In genomic region chr7:105438847-105439173, GRCh38 we compare ENCODE assay signal across 17 cellular contexts. TPM values are rescaled to one million over a fixed set of nuclear protein-coding genes. Genes with fewer than 3 reads are reported as not detected.
DNase-seq lines count a peak whose midpoint lies in the region; ATAC-seq and TF ChIP-seq lines count a peak whose summit lies in the region.
"Had no signal": no experiment of that assay in that cellular context is flagged by ENCODE, and none has a peak within 500 bp of the region (broad histone marks: within the 10 kb centered on the region; RNA-seq: fewer than 3 reads in every experiment).

No MANE protein-coding gene starts in this region.

- H3K27ac ChIP-seq in PC-3 (ENCODE audit: low read length) (0 out of 2 replicates have a peak overlapping the region, but pooled peaks have one; percentile 59), epithelial cell of prostate (peak overlapping the region; percentile 91), neuronal stem cell (replicated peaks; ENCODE audit: low read length) (no peak overlapping the region), colonic mucosa (no peak overlapping the region)
- H3K27ac ChIP-seq: thyroid gland had no signal

- no peak for DNase-seq in Calu3
- DNase-seq in PC-3, result no peak
- no peak for DNase-seq in epithelial cell of prostate (ENCODE audit: low read depth, low spot score)
- no peak for DNase-seq in neuronal stem cell (ENCODE audit: low spot score)
- no peak for DNase-seq in SKM-1 treated with dmso at 0.1 percent for 144 hours (lab: John Stamatoyannopoulos, UW; ENCODE audit: unreplicated experiment)
- no peak for DNase-seq in colonic mucosa
- DNase-seq: activated CD4-positive, alpha-beta T cell treated with anti-CD3 and anti-CD28 coated beads for 1 hour; CD8-positive, alpha-beta T cell; cortex of kidney; naive thymus-derived CD8-positive, alpha-beta T cell; NCI-H2107; NK-92 treated with Interleukin-12 subunit alpha and Interleukin-12 subunit beta, amount 100 ng/mL, for 24 hours; posterior cingulate gyrus; stimulated activated naive CD4-positive, alpha-beta T cell treated with Interleukin-2 at 50 U/mL for 16 hours had no signal

- H3K4me1 Mint-ChIP-seq in Calu3 (ENCODE audit: low read depth, unreplicated experiment), result peaks cover 30% of the 10 kb centered on the region
- H3K4me1 Mint-ChIP-seq: naive thymus-derived CD8-positive, alpha-beta T cell had no signal

- no peak overlapping the region for H3K4ac ChIP-seq in neuronal stem cell (ENCODE audit: low read length)

- no peaks in the 10 kb centered on the region for H3K36me3 ChIP-seq in PC-3 (ENCODE audit: low read depth, low read length)
- no peaks in the 10 kb centered on the region for H3K36me3 ChIP-seq in neuronal stem cell (replicated peaks in 1 of 2; ENCODE audit: control insufficient read depth in 2 of 2, insufficient read depth in 2 of 2, low read length in 2 of 2)
- H3K36me3 ChIP-seq in colonic mucosa, result no peaks in the 10 kb centered on the region
- H3K36me3 ChIP-seq: thyroid gland had no signal

- BruUV-seq in Calu3 (replicated peaks; lab: Mats Ljungman, UMichigan), result no TSS peak
- BruUV-seq in PC-3 (replicated peaks; lab: Mats Ljungman, UMichigan), result no TSS peak

- no CpG with 5 or more reads among the region's 5 CpGs for WGBS in neuronal stem cell (ENCODE audit: extremely low coverage in 2 of 2, insufficient read length in 2 of 2, insufficient replicate concordance in 1 of 2), 2 donors

- H3K9me3 ChIP-seq in PC-3 (ENCODE audit: low read length) (no peaks in the 10 kb centered on the region), neuronal stem cell (replicated peaks in 1 of 2; ENCODE audit: control insufficient read depth in 2 of 2, insufficient read depth in 1 of 2, low read depth in 1 of 2, low read length in 2 of 2) (no peaks in the 10 kb centered on the region), colonic mucosa (no peaks in the 10 kb centered on the region)
- H3K9me3 ChIP-seq: thyroid gland had no signal

- POLR2A ChIA-PET in PC-3 (lab: Charles Lee; ENCODE audit: unreplicated experiment), result interaction anchor here (0.5 kb wide), 1 partner anchor 76 kb away, joined by 3 read pairs; no protein-coding TSS in a partner anchor

- H3K4me3 Mint-ChIP-seq in Calu3 (ENCODE audit: low read depth, unreplicated experiment), result peak overlapping the region; percentile 16
- H3K4me3 Mint-ChIP-seq: CD8-positive, alpha-beta T cell; naive thymus-derived CD8-positive, alpha-beta T cell had no signal

- peak overlapping the region; percentile 89; the same call in 1 of the 2 replicates for H2AFZ ChIP-seq in PC-3 (ENCODE audit: low read length)
- H2AFZ ChIP-seq in neuronal stem cell (ENCODE audit: low read length), result peak overlapping the region; percentile 43

- H3K18ac ChIP-seq in neuronal stem cell (ENCODE audit: low read length), result no peak overlapping the region

- H2BK5ac ChIP-seq in neuronal stem cell (ENCODE audit: low read length), result no peak overlapping the region

- H2AK5ac ChIP-seq in neuronal stem cell (ENCODE audit: low read depth, low read length), result no peak overlapping the region

- no peak overlapping the region for H4K8ac ChIP-seq in neuronal stem cell (ENCODE audit: low read depth, low read length)

- no peak overlapping the region for H2BK12ac ChIP-seq in neuronal stem cell (ENCODE audit: low read length)

- H3K79me2 ChIP-seq in PC-3 (ENCODE audit: low read length), result no peaks in the 10 kb centered on the region

- CTCF ChIA-PET in Calu3 (lab: Charles Lee) (interaction anchor here (0.5 to 1.2 kb wide), 3 partner anchors 62 to 92 kb away, joined by 3 to 9 read pairs (median 5); no protein-coding TSS in a partner anchor), PC-3 (lab: Charles Lee) (interaction anchor here (0.6 to 1.2 kb wide), 2 partner anchors 7 to 9 kb away, joined by 3 to 5 read pairs; no protein-coding TSS in a partner anchor)

- peak overlapping the region; percentile 71 for H3K27ac Mint-ChIP-seq in Calu3 (ENCODE audit: unreplicated experiment)
- H3K27ac Mint-ChIP-seq: CD8-positive, alpha-beta T cell; naive thymus-derived CD8-positive, alpha-beta T cell had no signal

- no peaks in the 10 kb centered on the region for H3K9me2 ChIP-seq in PC-3 (replicated peaks; ENCODE audit: low read length)

- H2BK15ac ChIP-seq in neuronal stem cell (ENCODE audit: low read length), result no peak overlapping the region

- no peaks in the 10 kb centered on the region for H3K36me3 Mint-ChIP-seq in Calu3 (ENCODE audit: insufficient read depth, unreplicated experiment)
- H3K36me3 Mint-ChIP-seq: CD8-positive, alpha-beta T cell; naive thymus-derived CD8-positive, alpha-beta T cell had no signal

- no peak overlapping the region for H4K91ac ChIP-seq in neuronal stem cell (ENCODE audit: low read depth, low read length, poor library complexity)

- intact Hi-C loops in Calu3 (cut with micrococcal nuclease; ENCODE audit: unreplicated experiment) (loop anchor here (5.0 kb wide), 1 partner anchor 37 kb away; no protein-coding TSS in a partner anchor), PC-3 (cut with micrococcal nuclease) (loop anchor here (10.0 kb wide), 1 partner anchor 46 kb away; no protein-coding TSS in a partner anchor), colonic mucosa (cut with DNase I) (no loop called here)

- H3K27me3 Mint-ChIP-seq in Calu3 (ENCODE audit: unreplicated experiment), result no peaks in the 10 kb centered on the region
- H3K27me3 Mint-ChIP-seq: naive thymus-derived CD8-positive, alpha-beta T cell had no signal

- H3K4me3 ChIP-seq in PC-3 (ENCODE audit: low read length) (no peak overlapping the region), neuronal stem cell (ENCODE audit: low read length in 2 of 2) (no peak overlapping the region), colonic mucosa (no peak overlapping the region)
- H3K4me3 ChIP-seq: thyroid gland had no signal

- ATAC-seq in PC-3, result no peak
- ATAC-seq in GM21576 (IDR thresholded peaks at IDR 0.05; ENCODE audit: unreplicated experiment), result no peak
- ATAC-seq in HG03571 (IDR thresholded peaks at IDR 0.05; ENCODE audit: unreplicated experiment), result no peak
- ATAC-seq: CD8-positive, alpha-beta T cell; naive thymus-derived CD8-positive, alpha-beta T cell had no signal

- no peaks in the 10 kb centered on the region for H3K9me3 Mint-ChIP-seq in Calu3 (ENCODE audit: low read depth, unreplicated experiment)
- H3K9me3 Mint-ChIP-seq: CD8-positive, alpha-beta T cell; naive thymus-derived CD8-positive, alpha-beta T cell had no signal

- H3K27me3 ChIP-seq in PC-3 (ENCODE audit: low read length) (no peaks in the 10 kb centered on the region), neuronal stem cell (ENCODE audit: control insufficient read depth in 3 of 3, insufficient read depth in 3 of 3, low read depth in 1 of 3, low read length in 3 of 3) (no peaks in the 10 kb centered on the region), colonic mucosa (no peaks in the 10 kb centered on the region)
- H3K27me3 ChIP-seq: thyroid gland had no signal

- H3K79me1 ChIP-seq in neuronal stem cell (ENCODE audit: low read depth, low read length), result no peaks in the 10 kb centered on the region

- H3K14ac ChIP-seq in neuronal stem cell (ENCODE audit: low read length), result no peak overlapping the region

- H3K4me1 ChIP-seq in PC-3 (ENCODE audit: insufficient read depth, low read length), result peaks cover 8% of the 10 kb centered on the region
- no peaks in the 10 kb centered on the region for H3K4me1 ChIP-seq in neuronal stem cell (ENCODE audit: control insufficient read depth in 2 of 2, insufficient read depth in 1 of 2, low read depth in 1 of 2, low read length in 2 of 2)
- no peaks in the 10 kb centered on the region for H3K4me1 ChIP-seq in colonic mucosa
- H3K4me1 ChIP-seq: thyroid gland had no signal

- no peaks in the 10 kb centered on the region for H4K20me1 ChIP-seq in PC-3 (ENCODE audit: low read length)

- no peak for TF ChIP-seq CTCF in Calu3 (IDR thresholded peaks at IDR 0.05; ENCODE audit: unreplicated experiment)
- TF ChIP-seq CTCF in PC-3 (conservative IDR thresholded peaks at IDR 0.05; ENCODE audit: low read depth, low read length), result no peak
- TF ChIP-seq CTCF in colonic mucosa (IDR thresholded peaks at IDR 0.05), result no peak

- no peaks in the 10 kb centered on the region for H3F3A ChIP-seq in PC-3 (ENCODE audit: low read length, unreplicated experiment)

- no peak overlapping the region for H2BK120ac ChIP-seq in neuronal stem cell (ENCODE audit: low read depth, low read length)

- H3K9ac ChIP-seq in PC-3 (ENCODE audit: low read length), result no peak overlapping the region
- H3K9ac ChIP-seq in neuronal stem cell (ENCODE audit: low read depth, low read length, poor library complexity), result no peak overlapping the region
- H3K9ac ChIP-seq in colonic mucosa (ENCODE audit: low read depth in 2 of 2, low read length in 2 of 2), result no peak overlapping the region

- H3K4me2 ChIP-seq in PC-3 (ENCODE audit: low read length) (no peak overlapping the region), neuronal stem cell (ENCODE audit: insufficient read depth, low read length, poor library complexity, severe bottlenecking) (no peak overlapping the region)

- H3K23ac ChIP-seq in neuronal stem cell (ENCODE audit: low read depth, low read length, poor library complexity), result no peak overlapping the region

RNA-seq across cellular contexts. Expression of gene SRPK2, which starts 50.1 kb away (rescaled TPM):
- total RNA-seq in Calu3 (2022) (36.9 and 40.2 TPM in 2 replicates), PC-3 (2014; rRNA removed) (21.6 and 32.1 TPM in 2 replicates), colonic mucosa (10 to 100 TPM; 25.0 to 30.1 TPM)
- 36.6 TPM for polyA plus RNA-seq in neuronal stem cell (2013, experiment 1 of 2)
- 37.6 TPM for polyA plus RNA-seq in neuronal stem cell (2013, experiment 2 of 2)

Comparison
In these comparisons a context has a peak if more than half of its experiments do, and no peak if none do; other contexts are left out.
1. H3K27ac ChIP-seq: peak in PC-3 (single experiment) and epithelial cell of prostate (single experiment); none in neuronal stem cell (single experiment) and colonic mucosa (single experiment).